6 cellular contexts compared by ENCODE assay signal in the genomic region with DNA sequence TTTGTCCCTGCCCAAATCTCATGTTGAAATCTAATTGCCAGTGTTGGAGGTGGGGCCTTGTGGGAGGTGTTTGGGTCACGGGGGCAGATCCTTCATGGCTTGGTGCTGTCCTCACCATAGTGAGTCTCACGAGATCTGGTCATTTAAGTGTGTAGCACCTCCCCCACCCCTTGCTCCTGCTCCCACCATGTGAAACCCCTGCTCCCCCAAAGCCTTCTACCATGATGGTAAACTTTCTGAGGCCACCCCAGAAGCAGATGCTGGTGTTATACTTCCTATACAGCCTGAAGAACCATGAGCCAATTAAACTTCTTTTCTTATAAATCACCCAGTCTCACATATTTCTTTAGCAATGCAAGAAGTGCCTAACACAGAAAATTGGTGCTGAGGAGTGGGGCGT. TPM values are rescaled to one million over a fixed set of nuclear protein-coding genes. Genes with fewer than 3 reads are reported as not detected.
"Had no signal": no experiment of that assay in that cellular context is flagged by ENCODE, and none has a peak within 500 bp of the region (broad histone marks: within the 10 kb centered on the region; RNA-seq: fewer than 3 reads in every experiment).

No MANE protein-coding gene starts in this region.

- H3K4me1 Mint-ChIP-seq: IgD-negative memory B cell had no signal

- H3K4me3 ChIP-seq: K562 had no signal

- H3K27ac Mint-ChIP-seq: IgD-negative memory B cell had no signal

- H3K4me3 Mint-ChIP-seq: IgD-negative memory B cell had no signal

- H3K27ac ChIP-seq: HL-60 had no signal

- H3K36me3 Mint-ChIP-seq: IgD-negative memory B cell had no signal

- ATAC-seq: HepG2, K562 had no signal

- H3K9me3 Mint-ChIP-seq: IgD-negative memory B cell had no signal

- DNase-seq: IMR-90 had no signal

RNA-seq across cellular contexts. Expression of gene THBS2, which starts 19.9 kb away (rescaled TPM):
- total RNA-seq: HT-29 had no signal
